ENCODE assay signal across 16 cellular contexts in the genomic region with DNA sequence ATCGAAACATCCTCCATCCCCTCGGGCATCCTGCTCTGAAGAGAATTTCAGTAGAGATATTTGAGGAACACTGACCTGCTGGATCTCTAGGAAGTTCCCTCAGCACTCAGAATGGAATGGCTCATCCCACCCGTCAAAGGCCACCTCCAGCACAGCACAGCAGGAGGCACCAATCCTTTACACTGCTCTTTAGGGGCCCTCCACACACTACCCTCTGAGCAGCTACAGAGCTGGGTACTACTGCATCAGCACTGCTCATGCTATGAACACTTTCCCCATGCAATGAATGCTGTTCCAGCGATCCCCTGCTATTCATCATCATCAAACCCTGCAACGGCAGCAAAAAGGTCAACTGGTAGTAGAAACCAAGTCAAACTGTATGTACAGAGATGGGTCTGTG. TPM values are rescaled to one million over a fixed set of nuclear protein-coding genes. Genes with fewer than 3 reads are reported as not detected.
DNase-seq lines count a peak whose midpoint lies in the region; ATAC-seq and TF ChIP-seq lines count a peak whose summit lies in the region.
"Had no signal": no experiment of that assay in that cellular context is flagged by ENCODE, and none has a peak within 500 bp of the region (broad histone marks: within the 10 kb centered on the region; RNA-seq: fewer than 3 reads in every experiment).

No MANE protein-coding gene starts in this region.

- H3K9me3 ChIP-seq in trophoblast cell (ENCODE audit: insufficient read depth, low read depth, low read length) = no peaks in the 10 kb centered on the region
- H3K9me3 ChIP-seq: BLaER1 treated with 17β-estradiol and CSF1 and Interleukin-3, amounts not matched to agents 10 nM and 100 nM had no signal

- peaks cover 88% of the 10 kb centered on the region for H3K79me2 ChIP-seq in GM23338 (replicated peaks; ENCODE audit: insufficient read depth)
- peaks cover 4% of the 10 kb centered on the region for H3K79me2 ChIP-seq in trophoblast cell (ENCODE audit: control insufficient read depth, insufficient read depth, low read length, poor library complexity)

- no peak for DNase-seq in GM23338 (ENCODE audit: low spot score)
- DNase-seq in WTC11 (ENCODE audit: low spot score) = no peak
- peak; percentile 51 for DNase-seq in foreskin melanocyte
- DNase-seq in trophoblast cell = no peak
- no peak for DNase-seq in T-helper 2 cell treated with Interferon-gamma antibody and Interleukin-4, amounts not matched to agents 5 μg/mL and 100 μg/mL, for 36 hours (ENCODE audit: low spot score)
- DNase-seq in superior temporal gyrus (ENCODE audit: extremely low spot score) = no peak
- DNase-seq in KBM-7 = no peak
- DNase-seq: Calu3; CD8-positive, alpha-beta T cell; DMS 273 treated with DMSO at 0.1 percent for 48 hours; GDM1; HCEC 1CT; HFFc6 had no signal

- no peak overlapping the region for H3K9ac ChIP-seq in trophoblast cell (ENCODE audit: low read length)
- H3K9ac ChIP-seq: BLaER1 treated with 17β-estradiol and CSF1 and Interleukin-3, amounts not matched to agents 10 nM and 100 nM had no signal

- H3K4me2 ChIP-seq in GM23338 (no peak overlapping the region), trophoblast cell (ENCODE audit: low read length) (no peak overlapping the region)
- H3K4me2 ChIP-seq: BLaER1 treated with 17β-estradiol and CSF1 and Interleukin-3, amounts not matched to agents 10 nM and 100 nM had no signal

- no peak overlapping the region for H4K12ac ChIP-seq in trophoblast cell (ENCODE audit: low read depth, low read length)

- H3K27me3 Mint-ChIP-seq in GM23338 (ENCODE audit: insufficient read depth, low read depth, poor library complexity) (peaks cover 7% of the 10 kb centered on the region), WTC11 (ENCODE audit: low read depth) (no peaks in the 10 kb centered on the region)
- H3K27me3 Mint-ChIP-seq in T-helper 2 cell treated with Interferon-gamma antibody and Interleukin-4, amounts not matched to agents 5 μg/mL and 100 μg/mL, for 36 hours (ENCODE audit: low read depth) = peaks cover 9% of the 10 kb centered on the region

- H2BK5ac ChIP-seq in trophoblast cell (ENCODE audit: low read depth, low read length, poor library complexity) = no peak overlapping the region

- H2BK120ac ChIP-seq in trophoblast cell (ENCODE audit: insufficient read depth, low read length, poor library complexity) = no peak overlapping the region

- no peak overlapping the region for H3K4me3 ChIP-seq in GM23338
- H3K4me3 ChIP-seq in trophoblast cell (ENCODE audit: low read depth, low read length) = no peak overlapping the region
- H3K4me3 ChIP-seq: BLaER1 treated with 17β-estradiol and CSF1 and Interleukin-3, amounts not matched to agents 10 nM and 100 nM had no signal

- H4K91ac ChIP-seq in trophoblast cell (ENCODE audit: low read depth, low read length) = no peak overlapping the region

- POLR2A ChIA-PET in WTC11 (lab: Charles Lee) = interaction anchor here (0.6 kb wide), 1 partner anchor 54 kb away, joined by 7 read pairs; no protein-coding TSS in a partner anchor

- peaks cover 21% of the 10 kb centered on the region for H3K36me3 Mint-ChIP-seq in GM23338 (ENCODE audit: low read depth)
- peaks cover 10% of the 10 kb centered on the region for H3K36me3 Mint-ChIP-seq in WTC11
- no peaks in the 10 kb centered on the region for H3K36me3 Mint-ChIP-seq in T-helper 2 cell treated with Interferon-gamma antibody and Interleukin-4, amounts not matched to agents 5 μg/mL and 100 μg/mL, for 36 hours (ENCODE audit: low read depth)
- H3K36me3 Mint-ChIP-seq: CD8-positive, alpha-beta T cell had no signal

- peak overlapping the region; percentile 4; the same call in 1 of the 3 replicates for H3K4me3 Mint-ChIP-seq in GM23338
- no peak overlapping the region for H3K4me3 Mint-ChIP-seq in WTC11
- H3K4me3 Mint-ChIP-seq in T-helper 2 cell treated with Interferon-gamma antibody and Interleukin-4, amounts not matched to agents 5 μg/mL and 100 μg/mL, for 36 hours = no peak overlapping the region
- H3K4me3 Mint-ChIP-seq: B cell; CD8-positive, alpha-beta T cell; HFFc6 had no signal

- H3K36me3 ChIP-seq in GM23338 (ENCODE audit: insufficient read depth) = no peaks in the 10 kb centered on the region
- no peaks in the 10 kb centered on the region for H3K36me3 ChIP-seq in trophoblast cell (ENCODE audit: control insufficient read depth in 1 of 2, insufficient read depth in 2 of 2, low read length in 2 of 2)
- H3K36me3 ChIP-seq: BLaER1 treated with 17β-estradiol and CSF1 and Interleukin-3, amounts not matched to agents 10 nM and 100 nM had no signal

- no peaks in the 10 kb centered on the region for H3K9me2 ChIP-seq in GM23338 (ENCODE audit: insufficient read depth)

- H4K8ac ChIP-seq in trophoblast cell (ENCODE audit: low read depth, low read length) = no peak overlapping the region

- no peak overlapping the region for H3K23ac ChIP-seq in trophoblast cell (ENCODE audit: low read length)

- H3K4ac ChIP-seq in trophoblast cell (ENCODE audit: low read depth, low read length) = peak overlapping the region; percentile 61

- no peaks in the 10 kb centered on the region for H3K27me3 ChIP-seq in GM23338 (ENCODE audit: insufficient read depth)
- H3K27me3 ChIP-seq in trophoblast cell (ENCODE audit: insufficient read depth, low read length) = no peaks in the 10 kb centered on the region
- H3K27me3 ChIP-seq: BLaER1 treated with 17β-estradiol and CSF1 and Interleukin-3, amounts not matched to agents 10 nM and 100 nM had no signal

- no CpG with 5 or more reads among the region's 5 CpGs for WGBS in trophoblast cell (ENCODE audit: extremely low coverage, insufficient coverage, insufficient read length)

- ATAC-seq in GM23338 = no peak; the same call in 2 of the 3 replicates
- no peak for ATAC-seq in WTC11
- no peak for ATAC-seq in GM18867 (IDR thresholded peaks at IDR 0.05; ENCODE audit: unreplicated experiment)
- ATAC-seq: CD8-positive, alpha-beta T cell had no signal

- peaks cover 7% of the 10 kb centered on the region; the same call in 1 of the 2 replicates for H4K20me1 ChIP-seq in GM23338 (replicated peaks; ENCODE audit: insufficient read depth)
- H4K20me1 ChIP-seq: BLaER1 treated with 17β-estradiol and CSF1 and Interleukin-3, amounts not matched to agents 10 nM and 100 nM had no signal

- H3K9me3 Mint-ChIP-seq in GM23338 (no peaks in the 10 kb centered on the region), WTC11 (no peaks in the 10 kb centered on the region)
- H3K9me3 Mint-ChIP-seq in T-helper 2 cell treated with Interferon-gamma antibody and Interleukin-4, amounts not matched to agents 5 μg/mL and 100 μg/mL, for 36 hours = no peaks in the 10 kb centered on the region
- H3K9me3 Mint-ChIP-seq: CD8-positive, alpha-beta T cell; HFFc6 had no signal

- H2AFZ ChIP-seq in GM23338 (no peak overlapping the region), trophoblast cell (ENCODE audit: insufficient read depth, low read length, poor library complexity) (no peak overlapping the region)

- CTCF ChIA-PET in WTC11 (lab: Charles Lee) = interaction anchor here (4.7 kb wide), 1 partner anchor 15 kb away, joined by 28 read pairs; no protein-coding TSS in a partner anchor

- peaks cover 14% of the 10 kb centered on the region; the same call in 1 of the 2 replicates for H3F3A ChIP-seq in GM23338 (replicated peaks; ENCODE audit: low read depth)

- H3K4me1 Mint-ChIP-seq in GM23338 (peaks cover 77% of the 10 kb centered on the region), WTC11 (peaks cover 89% of the 10 kb centered on the region)
- H3K4me1 Mint-ChIP-seq in T-helper 2 cell treated with Interferon-gamma antibody and Interleukin-4, amounts not matched to agents 5 μg/mL and 100 μg/mL, for 36 hours (ENCODE audit: low read depth) = no peaks in the 10 kb centered on the region
- H3K4me1 Mint-ChIP-seq: B cell had no signal

- H3K4me1 ChIP-seq in GM23338 (ENCODE audit: insufficient read depth) = peaks cover 78% of the 10 kb centered on the region
- peaks cover 22 to 23% of the 10 kb centered on the region in 2 experiments for H3K4me1 ChIP-seq in trophoblast cell (ENCODE audit: control insufficient read depth in 1 of 2, insufficient read depth in 2 of 2, low read length in 2 of 2)

- H3K18ac ChIP-seq in trophoblast cell (ENCODE audit: low read length) = no peak overlapping the region

- no peak overlapping the region for H3K27ac ChIP-seq in GM23338 (ENCODE audit: low read depth)
- no peak overlapping the region for H3K27ac ChIP-seq in trophoblast cell (ENCODE audit: low read depth, low read length)
- H3K27ac ChIP-seq: BLaER1 treated with 17β-estradiol and CSF1 and Interleukin-3, amounts not matched to agents 10 nM and 100 nM had no signal

- in situ Hi-C loops in KBM-7 (cut with MboI; ENCODE audit: low pct_unique_long_range_greater_than_20kb, low sequenced_read_pairs) = no loop called here

- no peak overlapping the region for H3K14ac ChIP-seq in trophoblast cell (ENCODE audit: low read length)

- H2AK5ac ChIP-seq in trophoblast cell (ENCODE audit: low read length) = no peak overlapping the region

- peaks cover 3% of the 10 kb centered on the region for H3K79me1 ChIP-seq in trophoblast cell (ENCODE audit: low read length)

- H3K27ac Mint-ChIP-seq in GM23338 (peak overlapping the region; percentile 68), WTC11 (peak overlapping the region; percentile 19)
- H3K27ac Mint-ChIP-seq in T-helper 2 cell treated with Interferon-gamma antibody and Interleukin-4, amounts not matched to agents 5 μg/mL and 100 μg/mL, for 36 hours = no peak overlapping the region
- H3K27ac Mint-ChIP-seq: B cell; CD8-positive, alpha-beta T cell; HFFc6 had no signal

- TF ChIP-seq CTCF in GM23338 (conservative IDR thresholded peaks at IDR 0.05; ENCODE audit: low read depth in 2 of 2) (no peak), WTC11 (IDR thresholded peaks at IDR 0.05) (no peak)

- H2BK12ac ChIP-seq in trophoblast cell (ENCODE audit: low read length) = no peak overlapping the region

TF ChIP-seq in GM23338, 12 proteins besides CTCF, POLR2A, EP300 and RAD21 (continues in another document):
- TF ChIP-seq ZNF114 (CRISPR knock-in tag; IDR thresholded peaks at IDR 0.05) = no peak

TF ChIP-seq in WTC11, 78 proteins besides CTCF, POLR2A, EP300 and RAD21:
- TF ChIP-seq RORB (CRISPR knock-in tag; IDR thresholded peaks at IDR 0.05) (no peak), ZNF423 (CRISPR knock-in tag; IDR thresholded peaks at IDR 0.05) (0 out of 2 replicates have a peak, but pooled peaks have one; percentile 25)
TF ChIP-seq in WTC11: peak in this region for 1.

RNA-seq across cellular contexts. Expression of a gene that starts 40.5 kb away (rescaled TPM):
- total RNA-seq in GM23338 (2014; rRNA removed; shearing (Covaris generic)) = 84.5 and 87.4 TPM in 2 replicates
- 79.6 and 82.9 TPM in 2 replicates for polyA plus RNA-seq in GM23338 (2016; fragmentation: Nextera tagmentation; extraction: Ambion mirVana)
- 133 to 157 TPM (median 150 TPM) in 3 replicates for total RNA-seq in WTC11 (2021)
- 136 TPM in 2 replicates for polyA plus RNA-seq in trophoblast cell (2013)
- total RNA-seq: B cell; CD8-positive, alpha-beta T cell had no signal
